In the genomic region with DNA sequence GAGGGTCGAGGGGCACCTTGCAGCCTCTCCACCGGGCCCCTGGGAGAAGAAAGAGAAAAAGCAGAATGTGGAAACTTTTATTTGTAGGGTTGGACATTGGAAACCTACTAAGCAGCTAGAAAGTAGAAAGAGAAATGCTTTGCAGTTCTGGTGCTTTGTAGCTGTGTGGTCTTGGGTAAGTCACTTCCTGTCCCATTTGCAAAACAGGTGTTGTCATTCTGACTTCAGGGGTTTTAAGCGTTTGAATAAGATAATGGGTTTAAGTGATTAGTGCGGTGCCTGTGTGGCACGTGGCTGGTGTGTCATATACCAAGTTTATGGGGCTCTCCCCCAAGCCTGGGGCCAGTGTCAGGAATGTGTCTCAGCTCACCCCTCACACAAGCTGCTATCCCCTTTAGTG, we compare ENCODE assay signal across 11 cellular contexts. TPM values are rescaled to one million over a fixed set of nuclear protein-coding genes. Genes with fewer than 3 reads are reported as not detected.
DNase-seq lines count a peak whose midpoint lies in the region; ATAC-seq and TF ChIP-seq lines count a peak whose summit lies in the region.
"Had no signal": no experiment of that assay in that cellular context is flagged by ENCODE, and none has a peak within 500 bp of the region (broad histone marks: within the 10 kb centered on the region; RNA-seq: fewer than 3 reads in every experiment).

No MANE protein-coding gene starts in this region.

- H3K4me1 Mint-ChIP-seq in T-helper 1 cell treated with Interleukin-12 subunit alpha and Interleukin-12 subunit beta and Interleukin-4 antibody, amounts not matched to agents 30 μg/mL and 1 μg/mL, for 36 hours (ENCODE audit: low read depth), result peaks cover 10% of the 10 kb centered on the region
- H3K4me1 Mint-ChIP-seq in naive B cell, result peaks cover 10 to 13% (median 13%) of the 10 kb centered on the region in 3 donors

- no peaks in the 10 kb centered on the region for H3K36me3 Mint-ChIP-seq in T-helper 1 cell treated with Interleukin-12 subunit alpha and Interleukin-12 subunit beta and Interleukin-4 antibody, amounts not matched to agents 30 μg/mL and 1 μg/mL, for 36 hours (ENCODE audit: low read depth)
- no peaks in the 10 kb centered on the region for H3K36me3 Mint-ChIP-seq in naive B cell

- H3K4me1 ChIP-seq in BE2C, result peaks cover 4% of the 10 kb centered on the region

- no peaks in the 10 kb centered on the region for H3K36me3 ChIP-seq in BE2C

- H3K4me3 Mint-ChIP-seq in T-helper 1 cell treated with Interleukin-12 subunit alpha and Interleukin-12 subunit beta and Interleukin-4 antibody, amounts not matched to agents 30 μg/mL and 1 μg/mL, for 36 hours, result peak overlapping the region; percentile 35
- peak overlapping the region in 4 of 8 donors; percentile 21 to 87 (median 56) for H3K4me3 Mint-ChIP-seq in naive B cell

- no peak overlapping the region for H3K27ac ChIP-seq in caudate nucleus (ENCODE audit: low read depth, low read length)

- H3K9me3 ChIP-seq in BE2C, result no peaks in the 10 kb centered on the region

- ATAC-seq in naive B cell (ENCODE audit: low read depth in 2 of 2), result peak; percentile 33 to 63

- in situ Hi-C loops in GM13977 (cut with MboI; ENCODE audit: low pct_unique_long_range_greater_than_20kb, low sequenced_read_pairs, unreplicated experiment), result no loop called here

- no peak overlapping the region for H3K27ac Mint-ChIP-seq in T-helper 1 cell treated with Interleukin-12 subunit alpha and Interleukin-12 subunit beta and Interleukin-4 antibody, amounts not matched to agents 30 μg/mL and 1 μg/mL, for 36 hours
- no peak overlapping the region for H3K27ac Mint-ChIP-seq in naive B cell
- H3K27ac Mint-ChIP-seq: activated T-helper 2 cell treated with anti-CD3 and anti-CD28 coated beads, Interferon-gamma antibody, Interleukin-2, Interleukin-4, amounts not matched to agents 10 μg/mL and 5 μg/mL and 100 μg/mL, durations not matched to agents 14 hours and 24 hours and 36 hours had no signal

- H3K9me3 Mint-ChIP-seq in T-helper 1 cell treated with Interleukin-12 subunit alpha and Interleukin-12 subunit beta and Interleukin-4 antibody, amounts not matched to agents 30 μg/mL and 1 μg/mL, for 36 hours, result no peaks in the 10 kb centered on the region
- H3K9me3 Mint-ChIP-seq in naive B cell, result peaks cover 0 to 2% (median 0%) of the 10 kb centered on the region in 7 donors
- H3K9me3 Mint-ChIP-seq: activated T-helper 2 cell treated with anti-CD3 and anti-CD28 coated beads, Interferon-gamma antibody, Interleukin-2, Interleukin-4, amounts not matched to agents 10 μg/mL and 5 μg/mL and 100 μg/mL, durations not matched to agents 14 hours and 24 hours and 36 hours had no signal

- TF ChIP-seq CTCF in GM13977 (IDR thresholded peaks at IDR 0.05; ENCODE audit: extremely low read depth, insufficient read depth, missing control alignments) (no peak), GM20000 (IDR thresholded peaks at IDR 0.05; ENCODE audit: extremely low read depth, missing control alignments) (no peak), BE2C (IDR thresholded peaks at IDR 0.05; ENCODE audit: low read depth, low read length) (no peak)

- H3K4me3 ChIP-seq in BE2C (ENCODE audit: low read depth, low read length), result no peak overlapping the region

- peak; percentile 48 for DNase-seq in GM13977 (ENCODE audit: low spot score)
- DNase-seq in GM20000 (ENCODE audit: low spot score), result peak; percentile 63
- DNase-seq in naive B cell, result no peak
- DNase-seq in caudate nucleus (lab: John Stamatoyannopoulos, UW), result no peak
- DNase-seq in BE2C, result no peak
- DNase-seq in SHP77 (lab: John Stamatoyannopoulos, UW), result no peak
- DNase-seq in NCI-H1930 (lab: John Stamatoyannopoulos, UW), result no peak
- DNase-seq: midbrain had no signal

- H3K27me3 Mint-ChIP-seq in T-helper 1 cell treated with Interleukin-12 subunit alpha and Interleukin-12 subunit beta and Interleukin-4 antibody, amounts not matched to agents 30 μg/mL and 1 μg/mL, for 36 hours (ENCODE audit: low read depth), result peaks cover 70% of the 10 kb centered on the region
- peaks cover 56 to 92% (median 74%) of the 10 kb centered on the region in 3 donors for H3K27me3 Mint-ChIP-seq in naive B cell

- H3K27me3 ChIP-seq in BE2C, result peaks cover 28% of the 10 kb centered on the region

RNA-seq across cellular contexts. Expression of a gene that starts 1.6 kb away (rescaled TPM):
- polyA plus RNA-seq in naive B cell (ENCODE audit: low read depth in 6 of 6), result not detected
- polyA plus RNA-seq in BE2C (2012; ENCODE audit: insufficient read depth, insufficient read length, low read depth), result 0.43 TPM
- polyA plus RNA-seq: fibroblast of lung had no signal

Comparison
In these comparisons a context has a peak if more than half of its experiments do, and no peak if none do; other contexts are left out.
1. DNase-seq: peak in GM13977 (single experiment) and GM20000 (single experiment); none in naive B cell (single experiment), caudate nucleus (0 of 61), BE2C (single experiment), SHP77 (0 of 2) and NCI-H1930 (0 of 2).